1 cellular context compared by ENCODE assay signal in the genomic region with DNA sequence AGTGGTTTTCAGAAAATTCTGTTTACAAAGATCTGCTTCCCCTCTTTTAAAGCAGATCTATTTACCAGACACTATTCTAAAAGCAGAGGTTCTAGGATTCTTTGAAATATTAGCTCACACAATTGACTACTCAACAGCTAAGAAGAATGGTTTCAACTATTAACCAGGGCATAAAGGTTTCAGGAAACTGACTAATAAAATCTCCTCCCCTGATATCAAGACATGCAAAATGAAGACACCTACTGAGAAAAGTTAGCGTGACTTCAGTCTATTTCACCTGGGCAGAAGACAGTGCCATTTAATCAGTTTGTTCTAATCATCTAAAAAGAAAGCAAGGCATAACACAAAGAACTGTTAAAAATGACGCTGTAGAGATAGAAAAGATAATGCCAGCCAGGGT.
TF ChIP-seq lines count a peak whose summit lies in the region.

No MANE protein-coding gene starts in this region.

TF ChIP-seq in GM12878, 131 proteins besides CTCF, POLR2A, EP300 and RAD21:
- TF ChIP-seq WRNIP1 (IDR thresholded peaks at IDR 0.05; ENCODE audit: borderline replicate concordance, low read depth, low read length): no peak
- TF ChIP-seq ZBED1 (IDR thresholded peaks at IDR 0.05; ENCODE audit: borderline replicate concordance): 0 out of 2 replicates have a peak, but pooled peaks have one; percentile 52
